2 cellular contexts compared by ENCODE assay signal in genomic region chr1:233652536-233652935, GRCh38.
A peak's percentile ranks its signal among the peaks of the same experiment; 100 is the strongest.
TF ChIP-seq lines count a peak whose summit lies in the region.

No MANE protein-coding gene starts in this region.

TF ChIP-seq in A549, 52 proteins besides CTCF, POLR2A, EP300 and RAD21:
- TF ChIP-seq MAX (IDR thresholded peaks at IDR 0.05) (no peak), MAFK (IDR thresholded peaks at IDR 0.05; ENCODE audit: partially characterized antibody) (peak; percentile 4)

TF ChIP-seq in K562, 482 proteins besides CTCF, POLR2A, EP300 and RAD21:
- 0 out of 2 replicates have a peak, but pooled peaks have one; percentile 9 for TF ChIP-seq MAFF (IDR thresholded peaks at IDR 0.05; ENCODE audit: low read length)
- TF ChIP-seq C11orf30 (IDR thresholded peaks at IDR 0.05; ENCODE audit: low read depth) = 0 out of 2 replicates have a peak, but pooled peaks have one; percentile 23
- no peak for TF ChIP-seq ZFP1 (CRISPR knock-in tag; IDR thresholded peaks at IDR 0.05)
- peak; percentile 48 for TF ChIP-seq ZNF316 (IDR thresholded peaks at IDR 0.05)
- no peak for TF ChIP-seq MEIS2 (IDR thresholded peaks at IDR 0.05; ENCODE audit: partially characterized antibody)
